Comparison of ENCODE assay signal across 36 cellular contexts in genomic region chr2:99086385-99086784, GRCh38. TPM values are rescaled to one million over a fixed set of nuclear protein-coding genes. Genes with fewer than 3 reads are reported as not detected.
"Had no signal": no experiment of that assay in that cellular context is flagged by ENCODE, and none has a peak within 500 bp of the region (broad histone marks: within the 10 kb centered on the region; RNA-seq: fewer than 3 reads in every experiment).

No MANE protein-coding gene starts in this region.

- H3K4me3 ChIP-seq: MG63 had no signal

- H3K9me3 ChIP-seq: MG63 had no signal

- DNase-seq: Karpas-422, Kasumi-1, MG63, MM.1S, MV-4-11, NCI-H1092, NCI-H1092 treated with DMSO at 0.1 percent for 48 hours, NCI-H1105, NCI-H1105 treated with DMSO at 0.1 percent for 48 hours, NCI-H1417, NCI-H1417 treated with DMSO at 0.1 percent for 48 hours, NCI-H1436, NCI-H1436 treated with DMSO at 0.1 percent for 48 hours, NCI-H146, NCI-H1694, NCI-H1694 treated with DMSO at 0.1 percent for 48 hours, NCI-H187, NCI-H187 treated with DMSO at 0.1 percent for 48 hours, NCI-H1930, NCI-H2029, NCI-H2029 treated with DMSO at 0.1 percent for 48 hours, NCI-H2081, NCI-H2107, NCI-H2171, NCI-H2171 treated with DMSO at 0.1 percent for 48 hours, NCI-H2227 treated with DMSO at 0.1 percent for 48 hours, NCI-H226, NCI-H345, NCI-H446, NCI-H446 treated with DMSO at 0.1 percent for 48 hours, NCI-H510A, NCI-H510A treated with DMSO at 0.1 percent for 48 hours, NCI-H524, NCI-H524 treated with DMSO at 0.1 percent for 48 hours, NCI-H526 had no signal

- H3K36me3 ChIP-seq: MG63 had no signal

RNA-seq across cellular contexts. Expression of gene C2orf15, which starts 55.1 kb away (rescaled TPM):
- total RNA-seq: LHCN-M2 had no signal
